Comparison of ENCODE assay signal across 1 cellular context in the genomic region with DNA sequence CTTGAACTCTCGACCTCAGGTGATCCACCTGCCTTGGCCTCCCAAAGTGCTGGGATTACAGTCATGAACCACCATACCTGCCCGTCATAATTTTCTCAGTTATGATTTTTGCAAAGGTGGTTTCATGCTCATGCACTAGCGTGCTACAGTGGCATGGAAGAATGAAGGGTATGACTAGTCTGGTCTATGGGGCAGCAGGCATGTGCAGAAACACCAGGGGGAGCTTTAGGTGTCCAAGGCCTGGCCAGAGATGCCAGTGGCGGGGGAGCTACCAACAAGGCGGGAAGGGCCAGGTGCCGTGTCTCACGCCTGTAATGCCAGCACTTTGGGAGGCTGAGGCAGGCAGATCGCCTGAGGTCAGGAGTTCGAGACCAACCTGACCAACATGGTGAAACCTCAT.
TF ChIP-seq lines count a peak whose summit lies in the region.

No MANE protein-coding gene starts in this region.

TF ChIP-seq in H1, 55 proteins besides CTCF, POLR2A, EP300 and RAD21:
- TF ChIP-seq, protein P1, sequence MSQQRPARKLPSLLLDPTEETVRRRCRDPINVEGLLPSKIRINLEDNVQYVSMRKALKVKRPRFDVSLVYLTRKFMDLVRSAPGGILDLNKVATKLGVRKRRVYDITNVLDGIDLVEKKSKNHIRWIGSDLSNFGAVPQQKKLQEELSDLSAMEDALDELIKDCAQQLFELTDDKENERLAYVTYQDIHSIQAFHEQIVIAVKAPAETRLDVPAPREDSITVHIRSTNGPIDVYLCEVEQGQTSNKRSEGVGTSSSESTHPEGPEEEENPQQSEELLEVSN (IDR thresholded peaks at IDR 0.05) = peak; percentile 67
- TF ChIP-seq, protein P2, sequence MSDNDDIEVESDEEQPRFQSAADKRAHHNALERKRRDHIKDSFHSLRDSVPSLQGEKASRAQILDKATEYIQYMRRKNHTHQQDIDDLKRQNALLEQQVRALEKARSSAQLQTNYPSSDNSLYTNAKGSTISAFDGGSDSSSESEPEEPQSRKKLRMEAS (IDR thresholded peaks at IDR 0.05) = 0 out of 2 replicates have a peak, but pooled peaks have one; percentile 25
